Comparison of ENCODE assay signal across 8 cellular contexts in the genomic region with DNA sequence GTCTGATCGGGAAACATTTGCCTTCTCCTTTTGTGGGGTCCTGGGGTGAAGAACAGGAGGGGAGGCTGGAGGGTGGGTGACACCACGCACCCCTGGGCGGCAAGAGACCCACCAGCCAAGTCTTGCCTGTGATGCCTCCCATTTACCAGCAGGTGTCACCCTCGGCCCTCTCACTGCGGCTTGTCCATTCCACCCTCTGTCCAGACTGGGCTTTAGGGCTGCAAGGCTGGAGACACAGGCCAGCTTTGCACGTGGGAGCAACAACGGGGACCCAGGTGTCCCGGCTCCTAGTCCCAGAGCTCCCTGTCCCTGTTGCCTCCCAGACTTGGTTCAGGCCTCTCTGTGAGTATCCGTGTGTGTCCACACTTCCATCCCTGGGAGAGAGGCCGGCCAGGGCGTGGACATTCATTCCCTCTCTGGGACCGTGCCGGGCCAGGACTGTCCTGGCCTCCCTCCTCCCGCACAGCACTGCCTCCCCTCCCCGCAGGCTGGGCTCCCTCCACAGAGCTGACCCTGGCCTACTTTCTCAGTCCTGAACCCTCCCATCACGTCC. TPM values are rescaled to one million over a fixed set of nuclear protein-coding genes. Genes with fewer than 3 reads are reported as not detected.
DNase-seq lines count a peak whose midpoint lies in the region; ATAC-seq and TF ChIP-seq lines count a peak whose summit lies in the region.

No MANE protein-coding gene starts in this region.

- peak overlapping the region; percentile 39; the same call in 1 of the 2 replicates for H2AFZ ChIP-seq in KMS-11 (ENCODE audit: low read depth)

- H4K20me1 ChIP-seq in KMS-11 (ENCODE audit: insufficient read depth), result no peaks in the 10 kb centered on the region

- H3K36me3 ChIP-seq in KMS-11 (ENCODE audit: insufficient read depth), result no peaks in the 10 kb centered on the region
- no peaks in the 10 kb centered on the region for H3K36me3 ChIP-seq in heart right ventricle
- H3K36me3 ChIP-seq in aorta (ENCODE audit: control insufficient read depth in 1 of 2, insufficient read depth in 2 of 2, low read length in 1 of 2), result no peaks in the 10 kb centered on the region

- no peaks in the 10 kb centered on the region for H3K79me2 ChIP-seq in KMS-11 (ENCODE audit: insufficient read depth, low read depth)

- H3K27me3 ChIP-seq in KMS-11 (ENCODE audit: insufficient read depth, low read depth), result no peaks in the 10 kb centered on the region
- peaks cover 0 to 5% (median 0%) of the 10 kb centered on the region in 7 donors for H3K27me3 ChIP-seq in heart right ventricle
- no peaks in the 10 kb centered on the region for H3K27me3 ChIP-seq in aorta (ENCODE audit: control insufficient read depth in 1 of 2, insufficient read depth in 2 of 2, low read length in 1 of 2)

- DNase-seq in DMS53 treated with DMSO at 0.1 percent for 48 hours (lab: John Stamatoyannopoulos, UW; ENCODE audit: unreplicated experiment) (peak; percentile 44), SKM-1 treated with dmso at 0.1 percent for 144 hours (lab: John Stamatoyannopoulos, UW; ENCODE audit: unreplicated experiment) (peak; percentile 37), heart right ventricle (peak; percentile 64 to 69), putamen (ENCODE audit: low spot score) (peak; percentile 52), aorta (peak; percentile 73 to 88)
- DNase-seq in activated naive CD8-positive, alpha-beta T cell treated with anti-CD3 and anti-CD28 coated beads, Interleukin-2, amount 50 U/mL, for 16 hours (ENCODE audit: low read depth, low spot score), result peak; percentile 17

- H3K27ac ChIP-seq in KMS-11 (no peak overlapping the region), heart right ventricle (no peak overlapping the region), aorta (ENCODE audit: low read depth in 1 of 2, low read length in 2 of 2) (no peak overlapping the region)

- no peak overlapping the region for H3K4me3 ChIP-seq in KMS-11 (IDR thresholded peaks at IDR 0.05; ENCODE audit: insufficient read depth, low read depth, low read length)
- H3K4me3 ChIP-seq in heart right ventricle, result no peak overlapping the region
- no peak overlapping the region for H3K4me3 ChIP-seq in aorta (ENCODE audit: low read length in 2 of 2)

- TF ChIP-seq CTCF in KMS-11 (conservative IDR thresholded peaks at IDR 0.05; ENCODE audit: low read depth, low read length) (peak; percentile 95), heart right ventricle (IDR thresholded peaks at IDR 0.05) (peak; percentile 92 to 98 (median 96))

- H3K9me3 ChIP-seq in heart right ventricle (no peaks in the 10 kb centered on the region), aorta (ENCODE audit: control insufficient read depth, low read length) (no peaks in the 10 kb centered on the region)

- intact Hi-C loops in heart right ventricle (cut with DNase I) (loop anchor here in 9 of 10 donors (1.0 to 10.0 kb wide), 5 partner anchors 147 to 627 kb away; no protein-coding TSS in a partner anchor), aorta (cut with DNase I) (loop anchor here (2.0 to 5.0 kb wide), 2 partner anchors 149 to 150 kb away; no protein-coding TSS in a partner anchor)

- H3K9ac ChIP-seq in KMS-11, result no peak overlapping the region

- no peak overlapping the region for H3K4me2 ChIP-seq in KMS-11

- WGBS in heart right ventricle, 2 donors, result 20 to 25% methylated on average over 16 of the region's 16 CpGs
- 17 to 18% methylated on average over 16 of the region's 16 CpGs for WGBS in aorta, 2 donors

- ATAC-seq in heart right ventricle, result peak; percentile 84 to 94 (median 92)
- peak; percentile 94 for ATAC-seq in aorta (ENCODE audit: low FRiP score)
- ATAC-seq in HG03139 (IDR thresholded peaks at IDR 0.05; ENCODE audit: unreplicated experiment), result no peak

- no peaks in the 10 kb centered on the region for H3K4me1 ChIP-seq in KMS-11 (ENCODE audit: low read depth, poor library complexity, severe bottlenecking)
- H3K4me1 ChIP-seq in heart right ventricle, result peaks cover 0 to 7% (median 0%) of the 10 kb centered on the region in 9 donors
- H3K4me1 ChIP-seq in aorta (ENCODE audit: control insufficient read depth in 1 of 2, insufficient read depth in 2 of 2, low read length in 2 of 2), result no peaks in the 10 kb centered on the region

RNA-seq across cellular contexts. Expression of gene GTF2IRD1, which starts 36.2 kb away (rescaled TPM):
- total RNA-seq in heart right ventricle (10 to 100 TPM; 11.7 to 36.6 (median 17.2) TPM), aorta (10 to 100 TPM; 10.3 to 11.5 TPM)
- polyA plus RNA-seq in heart right ventricle (10 to 100 TPM; 22.1 TPM), aorta (1 to 10 TPM; 4.3 to 4.8 TPM)

Comparison
In these comparisons a context has a peak if more than half of its experiments do, and no peak if none do; other contexts are left out.
1. DNase-seq: peak in every context shown above with its lines; median percentile 80 in aorta; 66 in heart right ventricle; 52 in putamen; 44 in DMS53 treated with DMSO at 0.1 percent for 48 hours; 37 in SKM-1 treated with dmso at 0.1 percent for 144 hours; 17 in activated naive CD8-positive, alpha-beta T cell treated with anti-CD3 and anti-CD28 coated beads, Interleukin-2, amount 50 U/mL, for 16 hours.